Comparison of ENCODE assay signal across 1 cellular context in genomic region chr5:151686673-151687378, GRCh38.
TF ChIP-seq lines count a peak whose summit lies in the region.

SPARC (minus strand) TSS chr5:151686915; CDS start chr5:151676188, 10,727 bp downstream.

TF ChIP-seq in H1, 55 proteins besides CTCF, POLR2A, EP300 and RAD21 (continued from another document):
- no peak for TF ChIP-seq ATF3 (IDR thresholded peaks at IDR 0.05; ENCODE audit: insufficient read depth, low read depth, low read length)
- TF ChIP-seq GABPA (IDR thresholded peaks at IDR 0.05; ENCODE audit: borderline replicate concordance, insufficient read depth, low read length) = no peak
- 0 out of 2 replicates have a peak, but pooled peaks have one; percentile 1 for TF ChIP-seq YY1 (IDR thresholded peaks at IDR 0.05; ENCODE audit: low read depth, low read length)
- peak; percentile 57 for TF ChIP-seq ASH2L (IDR thresholded peaks at IDR 0.05; ENCODE audit: low read length)
- peak; percentile 72 for TF ChIP-seq TBP (IDR thresholded peaks at IDR 0.05; ENCODE audit: low read depth, low read length)
- TF ChIP-seq E2F6 (IDR thresholded peaks at IDR 0.05) = peak; percentile 39; the same call in 1 of the 2 replicates
- peak; percentile 58; the same call in 1 of the 2 replicates for TF ChIP-seq RBBP5 (IDR thresholded peaks at IDR 0.05; ENCODE audit: borderline replicate concordance, low read depth, low read length)
- TF ChIP-seq NRF1 (IDR thresholded peaks at IDR 0.05; ENCODE audit: low read depth, low read length) = no peak
- TF ChIP-seq TEAD4 (IDR thresholded peaks at IDR 0.05; ENCODE audit: low read depth, low read length) = peak; percentile 74
- TF ChIP-seq KDM1A (IDR thresholded peaks at IDR 0.05; ENCODE audit: borderline replicate concordance, low read length) = no peak
